ENCODE assay signal across 2 cellular contexts in the genomic region with DNA sequence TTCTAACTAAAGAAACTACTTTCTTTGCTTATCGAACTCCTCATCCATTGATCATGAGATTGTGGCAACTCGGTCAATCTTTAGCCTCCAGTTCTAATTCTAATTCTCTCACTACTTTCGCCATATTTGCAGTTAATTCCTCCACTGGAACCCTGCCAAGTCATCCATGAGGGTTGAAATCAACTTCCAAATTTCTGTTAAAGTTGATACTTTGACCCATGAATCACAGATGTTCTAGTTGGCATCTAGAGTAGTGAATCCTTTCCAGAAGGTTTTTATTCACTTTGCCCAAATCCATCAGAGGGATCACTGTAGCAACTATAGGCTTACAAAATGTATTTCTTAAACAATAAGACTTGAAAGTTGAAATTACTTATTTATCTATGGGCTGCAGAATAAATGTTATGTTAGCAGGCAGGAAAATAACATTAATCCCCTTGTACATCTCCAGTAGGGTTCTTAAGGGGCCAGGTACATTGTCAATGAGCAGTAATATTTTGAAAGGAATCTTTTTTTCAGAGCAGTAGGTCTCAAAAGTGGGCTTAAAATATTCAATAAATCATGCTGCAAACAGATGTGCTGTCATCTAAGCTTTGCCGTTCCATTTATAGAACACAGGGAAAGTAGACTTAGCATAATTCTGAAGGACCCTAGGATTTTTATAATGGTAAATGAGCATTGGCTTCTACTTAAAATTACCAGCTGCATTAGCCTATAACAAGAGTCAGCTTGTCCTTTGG.
TF ChIP-seq lines count a peak whose summit lies in the region.

No MANE protein-coding gene starts in this region.

TF ChIP-seq in IMR-90, 13 proteins besides CTCF, POLR2A, EP300 and RAD21:
- TF ChIP-seq USF2 (IDR thresholded peaks at IDR 0.05; ENCODE audit: low read depth, low read length): no peak
- no peak for TF ChIP-seq MAZ (IDR thresholded peaks at IDR 0.05; ENCODE audit: borderline replicate concordance, low read depth, low read length)
- TF ChIP-seq RFX5 (IDR thresholded peaks at IDR 0.05; ENCODE audit: low read depth, low read length): no peak
- no peak for TF ChIP-seq CEBPB (IDR thresholded peaks at IDR 0.05; ENCODE audit: low read depth, low read length)
- no peak for TF ChIP-seq RCOR1 (IDR thresholded peaks at IDR 0.05; ENCODE audit: insufficient replicate concordance, low read length)
- TF ChIP-seq MAFK (IDR thresholded peaks at IDR 0.05; ENCODE audit: low read depth, low read length): no peak
- TF ChIP-seq BHLHE40 (IDR thresholded peaks at IDR 0.05; ENCODE audit: low read depth, low read length): no peak
- TF ChIP-seq NFE2L2 (IDR thresholded peaks at IDR 0.05; ENCODE audit: low read depth, low read length): no peak
- TF ChIP-seq, protein P1, sequence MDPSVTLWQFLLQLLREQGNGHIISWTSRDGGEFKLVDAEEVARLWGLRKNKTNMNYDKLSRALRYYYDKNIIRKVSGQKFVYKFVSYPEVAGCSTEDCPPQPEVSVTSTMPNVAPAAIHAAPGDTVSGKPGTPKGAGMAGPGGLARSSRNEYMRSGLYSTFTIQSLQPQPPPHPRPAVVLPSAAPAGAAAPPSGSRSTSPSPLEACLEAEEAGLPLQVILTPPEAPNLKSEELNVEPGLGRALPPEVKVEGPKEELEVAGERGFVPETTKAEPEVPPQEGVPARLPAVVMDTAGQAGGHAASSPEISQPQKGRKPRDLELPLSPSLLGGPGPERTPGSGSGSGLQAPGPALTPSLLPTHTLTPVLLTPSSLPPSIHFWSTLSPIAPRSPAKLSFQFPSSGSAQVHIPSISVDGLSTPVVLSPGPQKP (IDR thresholded peaks at IDR 0.05; ENCODE audit: borderline replicate concordance, low read depth, low read length): no peak
- TF ChIP-seq CHD1 (IDR thresholded peaks at IDR 0.05; ENCODE audit: low read depth, low read length): no peak
- TF ChIP-seq MXI1 (IDR thresholded peaks at IDR 0.05; ENCODE audit: borderline replicate concordance, low read depth, low read length): no peak
- TF ChIP-seq SMC3 (IDR thresholded peaks at IDR 0.05; ENCODE audit: low read depth, low read length): no peak
- no peak for TF ChIP-seq FOS (IDR thresholded peaks at IDR 0.05; ENCODE audit: low read depth, low read length)

TF ChIP-seq in K562, 482 proteins besides CTCF, POLR2A, EP300 and RAD21:
- TF ChIP-seq NFIC (IDR thresholded peaks at IDR 0.05): peak; percentile 86
- TF ChIP-seq DNMT1 (IDR thresholded peaks at IDR 0.05): no peak
- no peak for TF ChIP-seq GATA2 (CRISPR knock-in tag; IDR thresholded peaks at IDR 0.05)
- peak; percentile 80 for TF ChIP-seq MEIS2 (IDR thresholded peaks at IDR 0.05; ENCODE audit: partially characterized antibody)
- peak; percentile 77 for TF ChIP-seq TRIM28 (IDR thresholded peaks at IDR 0.05)
- no peak for TF ChIP-seq ZNF444 (CRISPR knock-in tag; IDR thresholded peaks at IDR 0.05)
- peak; percentile 23; the same call in 1 of the 2 replicates for TF ChIP-seq ELF1 (tag; IDR thresholded peaks at IDR 0.05)
- 0 out of 2 replicates have a peak, but pooled peaks have one; percentile 9 for TF ChIP-seq NFIX (CRISPR knock-in tag; IDR thresholded peaks at IDR 0.05; ENCODE audit: low read depth)
- TF ChIP-seq ETV6 (IDR thresholded peaks at IDR 0.05; ENCODE audit: borderline replicate concordance in 1 of 2, low read depth in 2 of 2, low read length in 1 of 2): no peak
- no peak for TF ChIP-seq ETV6 (CRISPR knock-in tag; IDR thresholded peaks at IDR 0.05; ENCODE audit: borderline replicate concordance)
- TF ChIP-seq XRCC3 (IDR thresholded peaks at IDR 0.05): peak; percentile 23; the same call in 1 of the 2 replicates
- peak in 1 of 2 experiments; percentile 94; a peak in 1 of 3 replicates for TF ChIP-seq CBX3 (IDR thresholded peaks at IDR 0.05; ENCODE audit: borderline replicate concordance in 1 of 2, low read length in 2 of 2)
- TF ChIP-seq, protein P2, sequence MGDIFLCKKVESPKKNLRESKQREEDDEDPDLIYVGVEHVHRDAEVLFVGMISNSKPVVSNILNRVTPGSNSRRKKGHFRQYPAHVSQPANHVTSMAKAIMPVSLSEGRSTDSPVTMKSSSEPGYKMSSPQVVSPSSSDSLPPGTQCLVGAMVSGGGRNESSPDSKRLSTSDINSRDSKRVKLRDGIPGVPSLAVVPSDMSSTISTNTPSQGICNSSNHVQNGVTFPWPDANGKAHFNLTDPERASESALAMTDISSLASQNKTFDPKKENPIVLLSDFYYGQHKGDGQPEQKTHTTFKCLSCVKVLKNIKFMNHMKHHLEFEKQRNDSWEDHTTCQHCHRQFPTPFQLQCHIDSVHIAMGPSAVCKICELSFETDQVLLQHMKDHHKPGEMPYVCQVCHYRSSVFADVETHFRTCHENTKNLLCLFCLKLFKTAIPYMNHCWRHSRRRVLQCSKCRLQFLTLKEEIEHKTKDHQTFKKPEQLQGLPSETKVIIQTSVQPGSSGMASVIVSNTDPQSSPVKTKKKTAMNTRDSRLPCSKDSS (IDR thresholded peaks at IDR 0.05; ENCODE audit: low read depth, partially characterized antibody): peak; percentile 74
- peak in 1 of 2 experiments; percentile 62; a peak in 1 of 4 replicates for TF ChIP-seq TRIM24 (IDR thresholded peaks at IDR 0.05)
- no peak for TF ChIP-seq ADNP (tag; IDR thresholded peaks at IDR 0.05)
- TF ChIP-seq, protein P3, sequence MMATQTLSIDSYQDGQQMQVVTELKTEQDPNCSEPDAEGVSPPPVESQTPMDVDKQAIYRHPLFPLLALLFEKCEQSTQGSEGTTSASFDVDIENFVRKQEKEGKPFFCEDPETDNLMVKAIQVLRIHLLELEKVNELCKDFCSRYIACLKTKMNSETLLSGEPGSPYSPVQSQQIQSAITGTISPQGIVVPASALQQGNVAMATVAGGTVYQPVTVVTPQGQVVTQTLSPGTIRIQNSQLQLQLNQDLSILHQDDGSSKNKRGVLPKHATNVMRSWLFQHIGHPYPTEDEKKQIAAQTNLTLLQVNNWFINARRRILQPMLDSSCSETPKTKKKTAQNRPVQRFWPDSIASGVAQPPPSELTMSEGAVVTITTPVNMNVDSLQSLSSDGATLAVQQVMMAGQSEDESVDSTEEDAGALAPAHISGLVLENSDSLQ (IDR thresholded peaks at IDR 0.05): peak; percentile 50; the same call in 1 of the 2 replicates
- TF ChIP-seq, protein P4, sequence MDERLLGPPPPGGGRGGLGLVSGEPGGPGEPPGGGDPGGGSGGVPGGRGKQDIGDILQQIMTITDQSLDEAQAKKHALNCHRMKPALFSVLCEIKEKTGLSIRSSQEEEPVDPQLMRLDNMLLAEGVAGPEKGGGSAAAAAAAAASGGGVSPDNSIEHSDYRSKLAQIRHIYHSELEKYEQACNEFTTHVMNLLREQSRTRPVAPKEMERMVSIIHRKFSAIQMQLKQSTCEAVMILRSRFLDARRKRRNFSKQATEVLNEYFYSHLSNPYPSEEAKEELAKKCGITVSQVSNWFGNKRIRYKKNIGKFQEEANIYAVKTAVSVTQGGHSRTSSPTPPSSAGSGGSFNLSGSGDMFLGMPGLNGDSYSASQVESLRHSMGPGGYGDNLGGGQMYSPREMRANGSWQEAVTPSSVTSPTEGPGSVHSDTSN (CRISPR knock-in tag; IDR thresholded peaks at IDR 0.05; ENCODE audit: low read depth): no peak
- TF ChIP-seq, protein P4 (tag; conservative IDR thresholded peaks at IDR 0.05; ENCODE audit: low read depth): 0 out of 2 replicates have a peak, but pooled peaks have one; percentile 18
- peak; percentile 36; the same call in 1 of the 2 replicates for TF ChIP-seq MEF2A (IDR thresholded peaks at IDR 0.05; ENCODE audit: control insufficient read depth, low read depth, low read length)
- TF ChIP-seq, protein P5, sequence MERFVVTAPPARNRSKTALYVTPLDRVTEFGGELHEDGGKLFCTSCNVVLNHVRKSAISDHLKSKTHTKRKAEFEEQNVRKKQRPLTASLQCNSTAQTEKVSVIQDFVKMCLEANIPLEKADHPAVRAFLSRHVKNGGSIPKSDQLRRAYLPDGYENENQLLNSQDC (CRISPR knock-in tag; IDR thresholded peaks at IDR 0.05): no peak
- no peak for TF ChIP-seq KDM4B (IDR thresholded peaks at IDR 0.05; ENCODE audit: borderline replicate concordance in 2 of 2, low read depth in 1 of 2)
- no peak for TF ChIP-seq HLTF (IDR thresholded peaks at IDR 0.05)
